7 cellular contexts compared by ENCODE assay signal in genomic region chr21:37463083-37463780, GRCh38.
DNase-seq lines count a peak whose midpoint lies in the region; ATAC-seq, FAIRE-seq and TF ChIP-seq lines count a peak whose summit lies in the region.

No MANE protein-coding gene starts in this region.

- DNase-seq in DND-41 = peak; percentile 24
- peak; percentile 38 for DNase-seq in RCC 7860 (ENCODE audit: low spot score)
- DNase-seq in dermis blood vessel endothelial cell = peak; percentile 64
- no peak for DNase-seq in activated effector memory CD4-positive, alpha-beta T cell treated with Interleukin-2 at 50 U/mL for 16 hours
- DNase-seq in NCI-H128 (lab: John Stamatoyannopoulos, UW; ENCODE audit: unreplicated experiment) = no peak

- TF ChIP-seq CTCF in DND-41 (IDR thresholded peaks at IDR 0.05; ENCODE audit: borderline replicate concordance, extremely low read depth, low read length, poor library complexity, severe bottlenecking) = peak; percentile 76

- peaks cover 72% of the 10 kb centered on the region for H4K20me1 ChIP-seq in DND-41 (ENCODE audit: insufficient read depth, low read length)

- ATAC-seq in DND-41 (ENCODE audit: insufficient read depth, low read depth) = peak; percentile 71
- ATAC-seq in HG02798 (IDR thresholded peaks at IDR 0.05; ENCODE audit: poor library complexity, unreplicated experiment) = peak; percentile 36

- FAIRE-seq in RCC 7860 (lab: Jason Lieb, UNC) = no peak

- H3K4me3 ChIP-seq in DND-41 (ENCODE audit: low read depth in 1 of 2, low read length in 2 of 2) (no peak overlapping the region), muscle layer of duodenum (ENCODE audit: low read depth in 1 of 2, low read length in 2 of 2) (peak overlapping the region; percentile 14 to 40)

- H3K9ac ChIP-seq in DND-41 (ENCODE audit: low read depth, low read length) = no peak overlapping the region

- no peak overlapping the region for H3K4me2 ChIP-seq in DND-41 (ENCODE audit: insufficient read depth, low read length)

- no peak overlapping the region for H2AFZ ChIP-seq in DND-41 (ENCODE audit: low read depth, low read length)

- H3K27ac ChIP-seq in DND-41 (ENCODE audit: low read length) = no peak overlapping the region
- H3K27ac ChIP-seq in muscle layer of duodenum (ENCODE audit: low read length) = peak overlapping the region; percentile 10

- peaks cover 100% of the 10 kb centered on the region for H3K79me2 ChIP-seq in DND-41 (ENCODE audit: insufficient read depth, low read length)

- no peaks in the 10 kb centered on the region for H3K9me3 ChIP-seq in DND-41 (ENCODE audit: insufficient read depth, low read length, severe bottlenecking)
- H3K9me3 ChIP-seq in muscle layer of duodenum (ENCODE audit: control insufficient read depth in 1 of 2, low read length in 2 of 2) = no peaks in the 10 kb centered on the region

- peaks cover 16% of the 10 kb centered on the region; the same call in 1 of the 2 replicates for H3K36me3 ChIP-seq in DND-41 (ENCODE audit: insufficient read depth, low read length)
- no peaks in the 10 kb centered on the region for H3K36me3 ChIP-seq in muscle layer of duodenum (ENCODE audit: control insufficient read depth in 1 of 2, insufficient read depth in 2 of 2, low read length in 2 of 2)

- H3K4me1 ChIP-seq in DND-41 (ENCODE audit: insufficient read depth, low read length) = peaks cover 4% of the 10 kb centered on the region; the same call in 1 of the 2 replicates
- peaks cover 25 to 51% of the 10 kb centered on the region in 2 donors for H3K4me1 ChIP-seq in muscle layer of duodenum (ENCODE audit: control insufficient read depth in 1 of 2, insufficient read depth in 2 of 2, low read length in 2 of 2)

- H3K27me3 ChIP-seq in DND-41 (ENCODE audit: insufficient read depth, low read length, poor library complexity) (no peaks in the 10 kb centered on the region), muscle layer of duodenum (ENCODE audit: low read depth, low read length) (no peaks in the 10 kb centered on the region)

Comparison
In these comparisons a context has a peak if more than half of its experiments do, and no peak if none do; other contexts are left out.
1. DNase-seq: peak in DND-41 (single experiment), RCC 7860 (single experiment) and dermis blood vessel endothelial cell (single experiment); none in activated effector memory CD4-positive, alpha-beta T cell treated with Interleukin-2 at 50 U/mL for 16 hours (single experiment) and NCI-H128 (single experiment).
2. H3K4me3 ChIP-seq: peak in muscle layer of duodenum (2 of 2); none in DND-41 (0 of 2).